8 cellular contexts compared by ENCODE assay signal in the genomic region with DNA sequence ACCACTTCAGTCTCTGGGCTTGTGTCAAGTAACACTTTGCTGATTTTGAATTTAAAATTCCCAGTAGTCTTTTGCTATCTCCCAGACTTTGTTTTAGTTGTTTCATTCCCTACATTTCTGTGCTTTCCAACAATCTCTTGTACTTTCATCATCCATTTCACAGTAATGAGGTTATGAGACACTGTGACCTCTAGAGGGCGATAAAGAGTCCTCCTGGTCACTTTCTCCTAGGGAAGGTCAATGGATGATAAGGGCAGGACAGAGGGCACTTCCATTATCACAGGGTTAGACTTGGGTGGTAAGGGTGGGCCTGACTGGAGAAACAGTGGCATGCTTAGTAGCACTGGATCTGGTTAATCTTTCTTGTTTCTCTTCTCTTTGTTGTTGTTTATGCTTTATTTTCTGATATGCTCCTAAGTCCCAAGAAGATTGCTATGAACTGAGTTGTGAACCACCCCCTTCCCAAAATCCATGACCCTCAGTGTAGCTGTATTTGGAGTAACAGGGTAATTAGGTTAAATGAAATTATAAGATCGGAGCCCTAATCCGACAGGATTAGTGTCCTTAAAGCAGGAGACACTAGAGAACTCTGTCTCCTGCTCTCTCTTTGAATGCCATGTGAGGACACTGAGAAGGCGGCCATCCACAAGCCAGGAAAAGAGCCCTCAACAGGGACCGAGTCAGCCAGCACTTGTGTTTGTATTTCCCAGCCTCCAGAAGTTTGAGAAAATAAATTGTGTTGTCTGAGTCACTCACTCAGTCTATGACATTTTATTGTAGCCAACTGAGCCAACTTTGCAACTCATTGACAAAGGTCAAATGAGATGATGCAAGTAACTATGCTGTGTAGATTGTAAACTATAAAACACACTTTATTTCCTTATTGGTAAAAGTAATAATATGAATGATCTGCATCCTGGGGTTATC.
DNase-seq lines count a peak whose midpoint lies in the region; ATAC-seq and TF ChIP-seq lines count a peak whose summit lies in the region.

No MANE protein-coding gene starts in this region.

- TF ChIP-seq CTCF in nephron (IDR thresholded peaks at IDR 0.05; ENCODE audit: unreplicated experiment in 3 of 3) = peak; percentile 55 to 61 (median 57)

- no peak for DNase-seq in Right ventricle myocardium inferior (ENCODE audit: missing footprints)
- no peak for DNase-seq in cardiac septum (ENCODE audit: low spot score)
- DNase-seq in NCI-H2196 (lab: John Stamatoyannopoulos, UW; ENCODE audit: unreplicated experiment) = peak; percentile 52
- DNase-seq in dermis blood vessel endothelial cell = peak; percentile 8
- no peak for DNase-seq in GM19238 (ENCODE audit: insufficient read length, low spot score)
- no peak for DNase-seq in NK-92 treated with Interleukin-12 subunit alpha and Interleukin-12 subunit beta, amount 100 ng/mL, for 24 hours (lab: John Stamatoyannopoulos, UW)

- no peaks in the 10 kb centered on the region for H3K27me3 Mint-ChIP-seq in nephron (ENCODE audit: low read depth)

- ATAC-seq in Right ventricle myocardium inferior (peak; percentile 31), HG02623 (IDR thresholded peaks at IDR 0.05; ENCODE audit: unreplicated experiment) (peak; percentile 59)

- H3K36me3 Mint-ChIP-seq in nephron (ENCODE audit: low read depth) = no peaks in the 10 kb centered on the region

- no peak overlapping the region for H3K4me3 Mint-ChIP-seq in nephron

- H3K27ac Mint-ChIP-seq in nephron = peak overlapping the region in 2 of 3 experiments; percentile 5 to 6

- peaks cover 3% of the 10 kb centered on the region for H3K4me1 Mint-ChIP-seq in nephron

- intact Hi-C loops in Right ventricle myocardium inferior (cut with DNase I) (no loop called here), cardiac septum (cut with DNase I) (no loop called here)

- H3K9me3 Mint-ChIP-seq in nephron = no peaks in the 10 kb centered on the region

Comparison
In these comparisons a context has a peak if more than half of its experiments do, and no peak if none do; other contexts are left out.
1. DNase-seq: peak in NCI-H2196 (single experiment) and dermis blood vessel endothelial cell (single experiment); none in Right ventricle myocardium inferior (single experiment), cardiac septum (single experiment), GM19238 (single experiment) and NK-92 treated with Interleukin-12 subunit alpha and Interleukin-12 subunit beta, amount 100 ng/mL, for 24 hours (single experiment).